Comparison of ENCODE assay signal across 12 cellular contexts in the genomic region with DNA sequence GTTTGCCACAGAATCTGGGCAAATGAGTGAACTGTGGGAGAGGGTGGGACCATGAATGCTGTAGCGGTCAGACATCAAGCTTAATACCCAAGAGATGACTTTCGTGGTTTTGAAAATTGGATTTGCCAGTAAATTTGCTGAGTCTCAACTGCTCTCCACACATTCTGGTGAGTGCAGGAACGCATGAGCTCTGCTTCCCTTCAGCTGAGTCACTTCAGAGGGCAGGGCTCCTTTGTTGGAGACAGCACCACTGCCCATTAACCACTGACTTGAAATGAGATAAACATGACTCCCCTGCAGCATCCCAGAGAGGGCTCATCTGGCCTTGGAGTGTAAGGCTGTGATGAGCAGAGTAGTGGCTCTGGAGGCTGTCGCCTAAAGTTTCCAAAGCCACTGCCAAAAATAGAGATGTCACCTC. TPM values are rescaled to one million over a fixed set of nuclear protein-coding genes. Genes with fewer than 3 reads are reported as not detected.
DNase-seq lines count a peak whose midpoint lies in the region; ATAC-seq and TF ChIP-seq lines count a peak whose summit lies in the region.
"Had no signal": no experiment of that assay in that cellular context is flagged by ENCODE, and none has a peak within 500 bp of the region (broad histone marks: within the 10 kb centered on the region; RNA-seq: fewer than 3 reads in every experiment).

No MANE protein-coding gene starts in this region.

- ATAC-seq in GM18502 (IDR thresholded peaks at IDR 0.05; ENCODE audit: poor library complexity, unreplicated experiment) (no peak), HG02852 (IDR thresholded peaks at IDR 0.05; ENCODE audit: unreplicated experiment) (no peak)
- ATAC-seq: T-cell had no signal

- peaks cover 40% of the 10 kb centered on the region for H3K36me3 Mint-ChIP-seq in nephron progenitor cell (ENCODE audit: low read depth)

- H3K4me1 Mint-ChIP-seq in nephron progenitor cell, result peaks cover 9% of the 10 kb centered on the region
- H3K4me1 Mint-ChIP-seq: nephron had no signal

- H3K27ac Mint-ChIP-seq in nephron progenitor cell, result peak overlapping the region; percentile 73
- H3K27ac Mint-ChIP-seq: nephron, T-cell had no signal

- H3K9me3 Mint-ChIP-seq in nephron progenitor cell, result no peaks in the 10 kb centered on the region
- H3K9me3 Mint-ChIP-seq: nephron, T-cell had no signal

- DNase-seq in Caki2 (ENCODE audit: low read depth) (peak; percentile 88), OCI-M1 (lab: John Stamatoyannopoulos, UW) (peak; percentile 18), dedifferentiated amniotic fluid mesenchymal stem cell (ENCODE audit: extremely low spot score) (peak; percentile 94), nephron progenitor cell (no peak), GM20000 (ENCODE audit: low spot score) (no peak), middle frontal gyrus (ENCODE audit: extremely low spot score, low spot score) (no peak)
- DNase-seq: esophagus squamous epithelium, NCI-H2081, T-cell had no signal

- H3K4me3 Mint-ChIP-seq in nephron progenitor cell, result no peak overlapping the region
- H3K4me3 Mint-ChIP-seq: nephron, T-cell had no signal

- no peak for TF ChIP-seq CTCF in nephron progenitor cell (IDR thresholded peaks at IDR 0.05)
- no peak for TF ChIP-seq CTCF in GM20000 (IDR thresholded peaks at IDR 0.05; ENCODE audit: extremely low read depth, missing control alignments)

- in situ Hi-C loops in Caki2 (cut with HindIII; ENCODE audit: low pct_unique_long_range_greater_than_20kb, low sequenced_read_pairs), result no loop called here

- no peaks in the 10 kb centered on the region for H3K27me3 Mint-ChIP-seq in nephron progenitor cell (ENCODE audit: low read depth, poor library complexity)
- H3K27me3 Mint-ChIP-seq: T-cell had no signal

RNA-seq across cellular contexts. Expression of a gene that starts 22.6 kb away (rescaled TPM):
- not detected in 2 replicates for total RNA-seq in Caki2 (2014; rRNA removed; shearing (Covaris generic); ENCODE audit: low replicate concordance)
- total RNA-seq: T-cell had no signal

RNA-seq across cellular contexts. Expression of a gene that starts 37.2 kb away (rescaled TPM):
- 44.8 and 73.9 TPM in 2 replicates for total RNA-seq in Caki2 (2014; rRNA removed; shearing (Covaris generic); ENCODE audit: low replicate concordance)

Comparison
In these comparisons a context has a peak if more than half of its experiments do, and no peak if none do; other contexts are left out.
1. DNase-seq: peak in Caki2 (single experiment), OCI-M1 (single experiment) and dedifferentiated amniotic fluid mesenchymal stem cell (single experiment); none in nephron progenitor cell (single experiment), GM20000 (single experiment) and middle frontal gyrus (single experiment).